ENCODE assay signal across 9 cellular contexts in genomic region chr7:2553831-2554581, GRCh38. TPM values are rescaled to one million over a fixed set of nuclear protein-coding genes. Genes with fewer than 3 reads are reported as not detected.
DNase-seq lines count a peak whose midpoint lies in the region; ATAC-seq and TF ChIP-seq lines count a peak whose summit lies in the region.
"Had no signal": no experiment of that assay in that cellular context is flagged by ENCODE, and none has a peak within 500 bp of the region (broad histone marks: within the 10 kb centered on the region; RNA-seq: fewer than 3 reads in every experiment).

No MANE protein-coding gene starts in this region.

- peaks cover 28% of the 10 kb centered on the region for H3K36me3 Mint-ChIP-seq in activated naive CD4-positive, alpha-beta T cell treated with anti-CD3 and anti-CD28 coated beads, Interleukin-2, amount 10 ng/mL, durations not matched to agents 7 days and 5 days
- H3K36me3 Mint-ChIP-seq in activated naive CD8-positive, alpha-beta T cell treated with anti-CD3 and anti-CD28 coated beads, Interleukin-2, amount 50 U/mL, for 24 hours (ENCODE audit: low read depth), result peaks cover 27% of the 10 kb centered on the region

- no peaks in the 10 kb centered on the region for H3K27me3 Mint-ChIP-seq in activated naive CD4-positive, alpha-beta T cell treated with anti-CD3 and anti-CD28 coated beads, Interleukin-2, amount 10 ng/mL, durations not matched to agents 7 days and 5 days
- H3K27me3 Mint-ChIP-seq in activated naive CD8-positive, alpha-beta T cell treated with anti-CD3 and anti-CD28 coated beads, Interleukin-2, amount 50 U/mL, for 24 hours, result no peaks in the 10 kb centered on the region

- WGBS in right lobe of liver (ENCODE audit: insufficient coverage, low coverage, low lambda C conversion rate, missing lambda C conversion rate), result 78% methylated on average over 11 of the region's 16 CpGs
- 81 to 83% methylated on average over 14 to 16 of the region's 16 CpGs for WGBS in upper lobe of left lung, 2 donors

- no peaks in the 10 kb centered on the region for H3K9me3 Mint-ChIP-seq in activated naive CD4-positive, alpha-beta T cell treated with anti-CD3 and anti-CD28 coated beads, Interleukin-2, amount 10 ng/mL, durations not matched to agents 7 days and 5 days
- no peaks in the 10 kb centered on the region for H3K9me3 Mint-ChIP-seq in activated naive CD8-positive, alpha-beta T cell treated with anti-CD3 and anti-CD28 coated beads, Interleukin-2, amount 50 U/mL, for 24 hours

- TF ChIP-seq CTCF in right lobe of liver (IDR thresholded peaks at IDR 0.05), result no peak
- TF ChIP-seq CTCF in upper lobe of left lung (IDR thresholded peaks at IDR 0.05), result no peak

- no peaks in the 10 kb centered on the region for H3K9me3 ChIP-seq in right lobe of liver
- H3K9me3 ChIP-seq in upper lobe of left lung, result no peaks in the 10 kb centered on the region

- H3K36me3 ChIP-seq in right lobe of liver (peaks cover 0 to 3% (median under 1%) of the 10 kb centered on the region in 4 donors), upper lobe of left lung (peaks cover 0 to 22% (median 2%) of the 10 kb centered on the region in 4 donors)

- H3K4me3 ChIP-seq in right lobe of liver (peak overlapping the region; percentile 65 to 96 (median 94)), upper lobe of left lung (peak overlapping the region in 3 of 4 donors; percentile 70 to 94 (median 83))

- peak; percentile 19 for DNase-seq in activated naive CD4-positive, alpha-beta T cell treated with anti-CD3 and anti-CD28 coated beads, Interleukin-2, amount 10 ng/mL, durations not matched to agents 7 days and 5 days
- DNase-seq in activated naive CD4-positive, alpha-beta T cell (lab: John Stamatoyannopoulos, UW), result no peak
- no peak for DNase-seq in activated naive CD8-positive, alpha-beta T cell treated with anti-CD3 and anti-CD28 coated beads, Interleukin-2, amount 50 U/mL, for 24 hours
- DNase-seq in right lobe of liver (peak in 1 of 3 donors; percentile 50), upper lobe of left lung (no peak), NCI-H2171 (lab: John Stamatoyannopoulos, UW) (no peak), glomerular visceral epithelial cell (ENCODE audit: extremely low spot score) (no peak), retina (no peak)
- DNase-seq: activated CD4-positive, alpha-beta T cell treated with anti-CD3 and anti-CD28 coated beads, Interleukin-2, amount 50 U/mL, for 48 hours had no signal

- no peak overlapping the region for H3K27ac ChIP-seq in right lobe of liver
- no peak overlapping the region for H3K27ac ChIP-seq in upper lobe of left lung

- intact Hi-C loops in right lobe of liver (cut with DNase I), result no loop called here

- ATAC-seq in activated naive CD8-positive, alpha-beta T cell treated with anti-CD3 and anti-CD28 coated beads, Interleukin-2, amount 50 U/mL, for 24 hours, result no peak
- ATAC-seq in right lobe of liver (no peak), upper lobe of left lung (ENCODE audit: low FRiP score in 2 of 2) (no peak)

- TF ChIP-seq EP300 in upper lobe of left lung (IDR thresholded peaks at IDR 0.05), result no peak

- H3K4me1 Mint-ChIP-seq in activated naive CD4-positive, alpha-beta T cell treated with anti-CD3 and anti-CD28 coated beads, Interleukin-2, amount 10 ng/mL, durations not matched to agents 7 days and 5 days, result peaks cover 47% of the 10 kb centered on the region
- H3K4me1 Mint-ChIP-seq in activated naive CD8-positive, alpha-beta T cell treated with anti-CD3 and anti-CD28 coated beads, Interleukin-2, amount 50 U/mL, for 24 hours, result peaks cover 42% of the 10 kb centered on the region

- peak overlapping the region; percentile 89 for H3K27ac Mint-ChIP-seq in activated naive CD4-positive, alpha-beta T cell treated with anti-CD3 and anti-CD28 coated beads, Interleukin-2, amount 10 ng/mL, durations not matched to agents 7 days and 5 days
- peak overlapping the region; percentile 88 for H3K27ac Mint-ChIP-seq in activated naive CD8-positive, alpha-beta T cell treated with anti-CD3 and anti-CD28 coated beads, Interleukin-2, amount 50 U/mL, for 24 hours

- H3K4me3 Mint-ChIP-seq in activated naive CD4-positive, alpha-beta T cell treated with anti-CD3 and anti-CD28 coated beads, Interleukin-2, amount 10 ng/mL, durations not matched to agents 7 days and 5 days, result peak overlapping the region; percentile 87
- H3K4me3 Mint-ChIP-seq in activated naive CD8-positive, alpha-beta T cell treated with anti-CD3 and anti-CD28 coated beads, Interleukin-2, amount 50 U/mL, for 24 hours, result peak overlapping the region; percentile 88

- H3K27me3 ChIP-seq in right lobe of liver (no peaks in the 10 kb centered on the region), upper lobe of left lung (no peaks in the 10 kb centered on the region)

- TF ChIP-seq POLR2A in right lobe of liver (IDR thresholded peaks at IDR 0.05), result no peak
- no peak for TF ChIP-seq POLR2A in upper lobe of left lung (IDR thresholded peaks at IDR 0.05)

- CTCF ChIA-PET in activated naive CD4-positive, alpha-beta T cell treated with anti-CD3 and anti-CD28 coated beads, Interleukin-2, amount 10 ng/mL, durations not matched to agents 7 days and 5 days (lab: Charles Lee), result interaction anchor here (0.6 kb wide), 1 partner anchor 12 kb away, joined by 3 read pairs; no protein-coding TSS in a partner anchor

- peaks cover 0 to 21% (median 4%) of the 10 kb centered on the region in 4 donors for H3K4me1 ChIP-seq in right lobe of liver
- peaks cover 23 to 39% (median 30%) of the 10 kb centered on the region in 4 donors for H3K4me1 ChIP-seq in upper lobe of left lung

RNA-seq across cellular contexts. Expression of gene BRAT1, which starts 1.3 kb away (rescaled TPM):
- 10 to 100 TPM; 11.1 to 25.9 (median 14.8) TPM for total RNA-seq in right lobe of liver
- 10 to 100 TPM; 23.9 to 68.3 (median 31.0) TPM for total RNA-seq in upper lobe of left lung

RNA-seq across cellular contexts. Expression of gene IQCE, which starts 4.8 kb away (rescaled TPM):
- total RNA-seq in right lobe of liver (1 to 10 TPM; 3.7 to 7.0 (median 4.0) TPM), upper lobe of left lung (10 to 100 TPM; 18.0 to 51.3 (median 23.9) TPM)

RNA-seq across cellular contexts. Expression of gene LFNG, which starts 34.4 kb away (rescaled TPM):
- total RNA-seq in right lobe of liver, result 1 to 10 TPM; 1.0 to 4.3 (median 1.7) TPM
- 10 to 100 TPM; 30.6 to 62.9 (median 45.2) TPM for total RNA-seq in upper lobe of left lung

Comparison
In these comparisons a context has a peak if more than half of its experiments do, and no peak if none do; other contexts are left out.
1. RNA of gene LFNG, which starts 34.4 kb away (total RNA-seq): 30.6 to 62.9 TPM in upper lobe of left lung; 1.0 to 4.3 TPM in right lobe of liver; every median in the first group is over 4 times any median in the second.